In genomic region chr7:113404245-113404644, GRCh38 we compare ENCODE assay signal across 12 cellular contexts.
DNase-seq lines count a peak whose midpoint lies in the region; ATAC-seq, FAIRE-seq and TF ChIP-seq lines count a peak whose summit lies in the region.
"Had no signal": no experiment of that assay in that cellular context is flagged by ENCODE, and none has a peak within 500 bp of the region (broad histone marks: within the 10 kb centered on the region; RNA-seq: fewer than 3 reads in every experiment).

No MANE protein-coding gene starts in this region.

- CTCF ChIA-PET in HEK293T (lab: Yijun Ruan, JAX), result interaction anchor here (0.6 to 0.7 kb wide), 3 partner anchors 17 to 203 kb away, joined by 3 to 4 read pairs (median 4); no protein-coding TSS in a partner anchor

- H3K9me3 Mint-ChIP-seq in T-helper 2 cell treated with Interferon-gamma antibody and Interleukin-4, amounts not matched to agents 5 μg/mL and 100 μg/mL, for 36 hours, result no peaks in the 10 kb centered on the region
- H3K9me3 Mint-ChIP-seq: activated T-helper 2 cell treated with anti-CD3 and anti-CD28 coated beads, Interferon-gamma antibody, Interleukin-2, Interleukin-4, amounts not matched to agents 10 μg/mL and 5 μg/mL and 100 μg/mL, durations not matched to agents 14 hours and 24 hours and 36 hours had no signal

- no peaks in the 10 kb centered on the region for H3K9me3 ChIP-seq in body of pancreas

- TF ChIP-seq POLR2A in GM12891 (IDR thresholded peaks at IDR 0.05; ENCODE audit: low read depth, low read length) (no peak), body of pancreas (IDR thresholded peaks at IDR 0.05) (no peak)

- POLR2A ChIA-PET in HEK293T (lab: Yijun Ruan, JAX), result no interaction called here

- no peaks in the 10 kb centered on the region for H3K4me1 ChIP-seq in body of pancreas

- ATAC-seq in body of pancreas, result no peak
- ATAC-seq: stimulated activated naive CD8-positive, alpha-beta T cell treated with anti-CD3 and anti-CD28 coated beads, Interleukin-15, Interleukin-2, amounts not matched to agents 100 U/mL and 50 U/mL, for 24 hours had no signal

- no peak overlapping the region for H3K27ac Mint-ChIP-seq in T-helper 2 cell treated with Interferon-gamma antibody and Interleukin-4, amounts not matched to agents 5 μg/mL and 100 μg/mL, for 36 hours
- H3K27ac Mint-ChIP-seq: activated T-helper 2 cell treated with anti-CD3 and anti-CD28 coated beads, Interferon-gamma antibody, Interleukin-2, Interleukin-4, amounts not matched to agents 10 μg/mL and 5 μg/mL and 100 μg/mL, durations not matched to agents 14 hours and 24 hours and 36 hours had no signal

- DNase-seq in EH (ENCODE audit: low read depth) (peak; percentile 4), HEK293T (ENCODE audit: extremely low spot score) (peak; percentile 46), RKO (ENCODE audit: low spot score) (peak; percentile 39), left kidney (ENCODE audit: low read depth, low spot score) (peak; percentile 39), GM12891 (ENCODE audit: insufficient read length, low spot score) (no peak), body of pancreas (no peak), NCI-H128 (lab: John Stamatoyannopoulos, UW; ENCODE audit: unreplicated experiment) (no peak)
- DNase-seq in T-helper 2 cell treated with Interferon-gamma antibody and Interleukin-4, amounts not matched to agents 5 μg/mL and 100 μg/mL, for 36 hours (ENCODE audit: low spot score), result no peak
- DNase-seq: posterior cingulate gyrus; stimulated activated naive CD8-positive, alpha-beta T cell treated with anti-CD3 and anti-CD28 coated beads, Interleukin-15, Interleukin-2, amounts not matched to agents 100 U/mL and 50 U/mL, for 24 hours had no signal

- H3K4me3 ChIP-seq in body of pancreas, result no peak overlapping the region

- H3K27me3 ChIP-seq in body of pancreas, result no peaks in the 10 kb centered on the region

- H3K36me3 ChIP-seq in body of pancreas (replicated peaks in 1 of 2; ENCODE audit: insufficient read depth in 1 of 2, low read depth in 2 of 2), result no peaks in the 10 kb centered on the region

- 66 to 79% methylated on average over 8 of the region's 8 CpGs for whole genome bisulfite sequencing in body of pancreas, 2 donors

- TF ChIP-seq CTCF in body of pancreas (IDR thresholded peaks at IDR 0.05), result peak in 2 of 7 experiments; percentile 12 to 25

- H3K27ac ChIP-seq in body of pancreas, result no peak overlapping the region

- intact Hi-C loops in body of pancreas (cut with DNase I), result no loop called here

- H3K27me3 Mint-ChIP-seq in T-helper 2 cell treated with Interferon-gamma antibody and Interleukin-4, amounts not matched to agents 5 μg/mL and 100 μg/mL, for 36 hours (ENCODE audit: low read depth), result peaks cover 3% of the 10 kb centered on the region

- H3K4me3 Mint-ChIP-seq in T-helper 2 cell treated with Interferon-gamma antibody and Interleukin-4, amounts not matched to agents 5 μg/mL and 100 μg/mL, for 36 hours, result no peak overlapping the region

- H3K4me1 Mint-ChIP-seq in T-helper 2 cell treated with Interferon-gamma antibody and Interleukin-4, amounts not matched to agents 5 μg/mL and 100 μg/mL, for 36 hours (ENCODE audit: low read depth), result no peaks in the 10 kb centered on the region

- no peak for FAIRE-seq in GM12891 (lab: Jason Lieb, UNC)
- FAIRE-seq: RCC 7860 had no signal

- no peaks in the 10 kb centered on the region for H3K36me3 Mint-ChIP-seq in T-helper 2 cell treated with Interferon-gamma antibody and Interleukin-4, amounts not matched to agents 5 μg/mL and 100 μg/mL, for 36 hours (ENCODE audit: low read depth)

TF ChIP-seq in HEK293T, 16 proteins besides CTCF, POLR2A, EP300 and RAD21:
- TF ChIP-seq BHLHE40 (IDR thresholded peaks at IDR 0.05; ENCODE audit: borderline replicate concordance) (no peak), FOXA1 (IDR thresholded peaks at IDR 0.05) (no peak), HDGF (IDR thresholded peaks at IDR 0.05; ENCODE audit: borderline replicate concordance) (no peak), ARNT (IDR thresholded peaks at IDR 0.05) (no peak), CTBP1 (IDR thresholded peaks at IDR 0.05; ENCODE audit: borderline replicate concordance) (no peak), NFRKB (IDR thresholded peaks at IDR 0.05) (no peak), L3MBTL2 (conservative IDR thresholded peaks at IDR 0.05) (no peak), TARDBP (IDR thresholded peaks at IDR 0.05) (no peak), FOXK2 (IDR thresholded peaks at IDR 0.05) (no peak), SP1 (IDR thresholded peaks at IDR 0.05) (no peak), PKNOX1 (IDR thresholded peaks at IDR 0.05) (no peak), ELF4 (IDR thresholded peaks at IDR 0.05) (no peak), LEF1 (IDR thresholded peaks at IDR 0.05; ENCODE audit: borderline replicate concordance) (no peak), SUZ12 (IDR thresholded peaks at IDR 0.05) (no peak), ZNF384 (IDR thresholded peaks at IDR 0.05) (no peak), FOXM1 (IDR thresholded peaks at IDR 0.05; ENCODE audit: borderline replicate concordance) (no peak)
TF ChIP-seq in HEK293T: peak in this region for 0.

TF ChIP-seq in GM12891, 5 proteins besides CTCF, POLR2A, EP300 and RAD21:
- TF ChIP-seq POU2F2 (IDR thresholded peaks at IDR 0.05; ENCODE audit: low read depth, low read length) (no peak), POLR2AphosphoS5 (IDR thresholded peaks at IDR 0.05; ENCODE audit: low read depth, low read length) (no peak), TAF1 (IDR thresholded peaks at IDR 0.05; ENCODE audit: low read depth, low read length) (no peak), SPI1 (IDR thresholded peaks at IDR 0.05; ENCODE audit: low read depth, low read length) (no peak), PAX5 (IDR thresholded peaks at IDR 0.05; ENCODE audit: insufficient read depth, low read length, severe bottlenecking) (no peak)

Comparison
In these comparisons a context has a peak if more than half of its experiments do, and no peak if none do; other contexts are left out.
1. DNase-seq: peak in EH (single experiment), HEK293T (single experiment), RKO (single experiment) and left kidney (single experiment); none in T-helper 2 cell treated with Interferon-gamma antibody and Interleukin-4, amounts not matched to agents 5 μg/mL and 100 μg/mL, for 36 hours (single experiment), GM12891 (single experiment), body of pancreas (0 of 4) and NCI-H128 (single experiment).